ENCODE assay signal across 12 cellular contexts in genomic region chr1:75722966-75723365, GRCh38. TPM values are rescaled to one million over a fixed set of nuclear protein-coding genes. Genes with fewer than 3 reads are reported as not detected.
A peak's percentile ranks its signal among the peaks of the same experiment; 100 is the strongest.
DNase-seq lines count a peak whose midpoint lies in the region; ATAC-seq, FAIRE-seq and TF ChIP-seq lines count a peak whose summit lies in the region.
"Had no signal": no experiment of that assay in that cellular context is flagged by ENCODE, and none has a peak within 500 bp of the region (broad histone marks: within the 10 kb centered on the region; RNA-seq: fewer than 3 reads in every experiment).

No MANE protein-coding gene starts in this region.

- H4K20me1 ChIP-seq in K562 (replicated peaks; ENCODE audit: control insufficient read depth, insufficient read depth, low read length): no peaks in the 10 kb centered on the region

- no peak overlapping the region for H3K27ac ChIP-seq in CD4-positive, alpha-beta memory T cell (ENCODE audit: low read depth, low read length)
- H3K27ac ChIP-seq in HEK293 (ENCODE audit: extremely low read depth, low read depth, low read length) (no peak overlapping the region), K562 (ENCODE audit: extremely low read depth, low read depth, low read length) (peak overlapping the region; percentile 95)

- peaks cover 0 to 9% of the 10 kb centered on the region in 2 donors for H3K36me3 Mint-ChIP-seq in CD4-positive, alpha-beta memory T cell
- H3K36me3 Mint-ChIP-seq in nephron progenitor cell (ENCODE audit: low read depth): peaks cover 7% of the 10 kb centered on the region

- no peaks in the 10 kb centered on the region for H3K9me3 Mint-ChIP-seq in CD4-positive, alpha-beta memory T cell
- H3K9me3 Mint-ChIP-seq in nephron progenitor cell: no peaks in the 10 kb centered on the region

- peaks cover 21 to 49% (median 30%) of the 10 kb centered on the region in 4 donors for H3K4me1 Mint-ChIP-seq in CD4-positive, alpha-beta memory T cell
- peaks cover 38% of the 10 kb centered on the region for H3K4me1 Mint-ChIP-seq in nephron progenitor cell

- peaks cover 42% of the 10 kb centered on the region for H3K79me2 ChIP-seq in K562 (ENCODE audit: control insufficient read depth, insufficient read depth, low read length)

- no peak overlapping the region for H3K4me3 ChIP-seq in CD4-positive, alpha-beta memory T cell (ENCODE audit: low read length in 2 of 2)
- H3K4me3 ChIP-seq in HEK293 (ENCODE audit: low read depth, low read length) (no peak overlapping the region), K562 (no peak overlapping the region)

- TF ChIP-seq RAD21 in K562 (CRISPR knock-in tag; conservative IDR thresholded peaks at IDR 0.05 in 1 of 2, IDR thresholded peaks at IDR 0.05 in 1 of 2): no peak

- peak overlapping the region in 1 of 2 experiments; percentile 93; a peak in 1 of 4 replicates for H3K9ac ChIP-seq in K562 (ENCODE audit: insufficient read depth in 1 of 2, low read depth in 2 of 2, low read length in 2 of 2)

- no peaks in the 10 kb centered on the region for H3K36me3 ChIP-seq in CD4-positive, alpha-beta memory T cell (ENCODE audit: insufficient read depth, low read length)
- no peaks in the 10 kb centered on the region for H3K36me3 ChIP-seq in HEK293 (ENCODE audit: control insufficient read depth in 2 of 2, insufficient read depth in 1 of 2, low read length in 2 of 2)
- 0 out of 3 replicates have a peak, but pooled peaks cover 2% of the 10 kb centered on the region for H3K36me3 ChIP-seq in K562 (ENCODE audit: control insufficient read depth, insufficient read depth, low read length)

- no peaks in the 10 kb centered on the region for H3K27me3 ChIP-seq in CD4-positive, alpha-beta memory T cell (ENCODE audit: insufficient read depth, low read length)
- no peaks in the 10 kb centered on the region for H3K27me3 ChIP-seq in K562 (ENCODE audit: control insufficient read depth in 2 of 2, insufficient read depth in 2 of 2, low read length in 2 of 2)

- peaks cover 39% of the 10 kb centered on the region for H3K4me1 ChIP-seq in CD4-positive, alpha-beta memory T cell (ENCODE audit: insufficient read depth, low read length)
- H3K4me1 ChIP-seq in HEK293 (ENCODE audit: control insufficient read depth, insufficient read depth, low read length): no peaks in the 10 kb centered on the region
- H3K4me1 ChIP-seq in K562 (replicated peaks in 1 of 2; ENCODE audit: control insufficient read depth in 2 of 2, insufficient read depth in 2 of 2, low read length in 2 of 2): peaks cover 0 to 10% of the 10 kb centered on the region in 2 experiments; a peak in 3 of 5 replicates

- peak overlapping the region; percentile 88 for H3K4me2 ChIP-seq in K562 (ENCODE audit: insufficient read depth, low read length)

- in situ Hi-C loops in K562 (cut with MboI): no loop called here

- H2AFZ ChIP-seq in K562 (ENCODE audit: low read depth, low read length): peak overlapping the region; percentile 63

- no peak for TF ChIP-seq POLR2A in K562 (conservative IDR thresholded peaks at IDR 0.05)

- no peak for TF ChIP-seq CTCF in HEK293 (tag by site-specific recombination; IDR thresholded peaks at IDR 0.05)
- TF ChIP-seq CTCF in K562 (IDR thresholded peaks at IDR 0.05 in 2 of 3, conservative IDR thresholded peaks at IDR 0.05 in 1 of 3; ENCODE audit: insufficient read depth in 2 of 3, low read depth in 1 of 3, low read length in 3 of 3): no peak
- no peak for TF ChIP-seq CTCF in nephron progenitor cell (IDR thresholded peaks at IDR 0.05)

- H3K9me3 ChIP-seq in CD4-positive, alpha-beta memory T cell (ENCODE audit: control insufficient read depth in 1 of 2, low read length in 2 of 2): no peaks in the 10 kb centered on the region
- no peaks in the 10 kb centered on the region for H3K9me3 ChIP-seq in HEK293 (ENCODE audit: control insufficient read depth, insufficient read depth, low read depth, low read length)
- peaks cover 5% of the 10 kb centered on the region for H3K9me3 ChIP-seq in K562 (replicated peaks; ENCODE audit: control insufficient read depth, insufficient read depth, low read depth, low read length)

- no peaks in the 10 kb centered on the region for H3K27me3 Mint-ChIP-seq in CD4-positive, alpha-beta memory T cell
- no peaks in the 10 kb centered on the region for H3K27me3 Mint-ChIP-seq in nephron progenitor cell (ENCODE audit: low read depth, poor library complexity)

- intact Hi-C loops in CD4-positive, alpha-beta memory T cell (cut with micrococcal nuclease): no loop called here
- intact Hi-C loops in K562 (cut with micrococcal nuclease): loop anchor here (10.0 kb wide), 1 partner anchor 458 kb away; no protein-coding TSS in a partner anchor

- peak overlapping the region in 7 of 8 donors; percentile 6 to 100 (median 99) for H3K4me3 Mint-ChIP-seq in CD4-positive, alpha-beta memory T cell
- peak overlapping the region; percentile 99 for H3K4me3 Mint-ChIP-seq in nephron progenitor cell

- no peaks in the 10 kb centered on the region for H3K9me1 ChIP-seq in K562 (ENCODE audit: control insufficient read depth, insufficient read depth, low read length)

- CTCF ChIA-PET in CD4-positive, alpha-beta memory T cell (lab: Charles Lee; ENCODE audit: partially characterized antibody): no interaction called here
- CTCF ChIA-PET in HEK293 (lab: Yijun Ruan, JAX) (no interaction called here), K562 (lab: Yijun Ruan, JAX; ENCODE audit: low intra/inter-chr PET ratio) (no interaction called here)

- POLR2A ChIA-PET in CD4-positive, alpha-beta memory T cell (lab: Charles Lee; ENCODE audit: partially characterized antibody): interaction anchor here (2.2 kb wide), 1 partner anchor 63 kb away, joined by 14 read pairs; the partner anchor contains the start of gene RABGGTB
- POLR2A ChIA-PET in HEK293 (lab: Yijun Ruan, JAX) (no interaction called here), K562 (lab: Yijun Ruan, JAX) (interaction anchor here (0.7 to 2.0 kb wide), 5 partner anchors 11 to 456 kb away, joined by 3 to 4 read pairs (median 4); no protein-coding TSS in a partner anchor)

- WGBS in K562 (ENCODE audit: insufficient coverage, low coverage, missing lambda C conversion rate): 91% methylated on average over 9 of the region's 9 CpGs

- no peak for TF ChIP-seq EP300 in K562 (IDR thresholded peaks at IDR 0.05; ENCODE audit: low read length)

- peak; percentile 75 for FAIRE-seq in K562 (lab: Jason Lieb, UNC)

- H3K27ac Mint-ChIP-seq in CD4-positive, alpha-beta memory T cell: peak overlapping the region in 4 of 7 donors; percentile 93 to 99 (median 98)
- peak overlapping the region; percentile 93 for H3K27ac Mint-ChIP-seq in nephron progenitor cell

- DNase-seq in CD4-positive, alpha-beta memory T cell: no peak
- DNase-seq in K562 (ENCODE audit: extremely low read depth in 1 of 4, low spot score in 3 of 4) (peak in 1 of 4 experiments; percentile 24), nephron progenitor cell (no peak), NCI-H1092 (lab: John Stamatoyannopoulos, UW) (no peak)
- DNase-seq: activated CD4-positive, CD25-positive, alpha-beta regulatory T cell treated with anti-CD3 and anti-CD28 coated beads, Interleukin-2, amount 50 U/mL, for 72 hours; amniotic stem cell; MV-4-11; NCI-H510A treated with DMSO at 0.1 percent for 48 hours; SHP77 treated with DMSO at 0.1 percent for 48 hours had no signal

- no TSS peak for BruUV-seq in K562 (replicated peaks; lab: Mats Ljungman, UMichigan)

- ATAC-seq in K562 (no peak), HG02840 (IDR thresholded peaks at IDR 0.05; ENCODE audit: low FRiP score, unreplicated experiment) (no peak), GM19463 (IDR thresholded peaks at IDR 0.05; ENCODE audit: unreplicated experiment) (no peak)

TF ChIP-seq in HEK293, 187 proteins besides CTCF, POLR2A, EP300 and RAD21 (continues in another document):
- peak; percentile 39 for TF ChIP-seq SETDB1 (IDR thresholded peaks at IDR 0.05; ENCODE audit: insufficient read length, low read length)

TF ChIP-seq in K562, 482 proteins besides CTCF, POLR2A, EP300 and RAD21:
- TF ChIP-seq CBX3 (IDR thresholded peaks at IDR 0.05; ENCODE audit: borderline replicate concordance in 1 of 2, low read length in 2 of 2) (peak in 1 of 2 experiments; percentile 52; a peak in 1 of 3 replicates), PURB (CRISPR knock-in tag; IDR thresholded peaks at IDR 0.05; ENCODE audit: low read depth) (no peak)

RNA-seq across cellular contexts. Expression of gene ACADM, which starts 1.5 kb away (rescaled TPM):
- total RNA-seq in CD4-positive, alpha-beta memory T cell: 10 to 100 TPM; 31.9 to 33.4 TPM
- polyA plus RNA-seq in CD4-positive, alpha-beta memory T cell: 10 to 100 TPM; 49.8 to 67.2 TPM
- 44.5 and 129 TPM in 2 replicates for total RNA-seq in K562 (2011; cell fraction: chromatin; rRNA removed; ENCODE audit: low replicate concordance)
- total RNA-seq in K562 (2011; cell fraction: nucleolus; rRNA removed): 22.8 and 30.1 TPM in 2 replicates
- 60.8 and 73.2 TPM in 2 replicates for total RNA-seq in K562 (2011; cell fraction: nucleoplasm; rRNA removed)
- total RNA-seq in K562 (2014; rRNA removed): 80.6 and 109 TPM in 2 replicates
- total RNA-seq in K562 (2014; rRNA removed; fragmentation: Illumina TruSeq; extraction: Trizol): 128 and 155 TPM in 2 replicates
- 121 and 128 TPM in 2 replicates for total RNA-seq in K562 (2015; rRNA removed; fragmentation: Illumina TruSeq; extraction: Trizol)
- total RNA-seq in K562 (2021): 77.8 and 82.5 TPM in 2 replicates
- polyA plus RNA-seq in K562 (2011; rRNA removed): 83.6 and 123 TPM in 2 replicates
- 18.7 and 34.0 TPM in 2 replicates for polyA plus RNA-seq in K562 (2011; cell fraction: cytosol; rRNA removed)
- polyA plus RNA-seq in K562 (2011; cell fraction: nucleus; rRNA removed): 28.0 and 40.7 TPM in 2 replicates
- polyA plus RNA-seq in K562 (2012): 67.6 and 131 TPM in 2 replicates
- 128 and 146 TPM in 2 replicates for polyA plus RNA-seq in K562 (2014; fragmentation: Illumina TruSeq; extraction: Trizol)
- polyA plus RNA-seq in K562 (2014; fragmentation: Nextera tagmentation; extraction: Ambion mirVana): 100 to 1,000 TPM; 103 to 119 TPM
- 130 and 156 TPM in 2 replicates for polyA plus RNA-seq in K562 (2014; rRNA removed)
- 78.5 and 88.1 TPM in 2 replicates for polyA minus RNA-seq in K562 (2011; rRNA and poly(A)+ RNA removed)
- 20.8 and 20.9 TPM in 2 replicates for polyA minus RNA-seq in K562 (2011; cell fraction: cytosol; rRNA and poly(A)+ RNA removed)
- polyA minus RNA-seq in K562 (2011; cell fraction: nucleus; rRNA and poly(A)+ RNA removed): 30.4 and 52.3 TPM in 2 replicates
